23 cellular contexts compared by ENCODE assay signal in genomic region chr10:31583358-31583757, GRCh38.
DNase-seq lines count a peak whose midpoint lies in the region; ATAC-seq, FAIRE-seq and TF ChIP-seq lines count a peak whose summit lies in the region.
"Had no signal": no experiment of that assay in that cellular context is flagged by ENCODE, and none has a peak within 500 bp of the region (broad histone marks: within the 10 kb centered on the region; RNA-seq: fewer than 3 reads in every experiment).

No MANE protein-coding gene starts in this region.

- H3K9ac ChIP-seq in H1 (replicated peaks in 1 of 4; ENCODE audit: extremely low read depth in 1 of 4, low read depth in 3 of 4, low read length in 3 of 4), result no peak overlapping the region

- H4K20me1 ChIP-seq in H1 (replicated peaks in 1 of 2; ENCODE audit: control insufficient read depth in 1 of 2, insufficient read depth in 2 of 2, low read length in 2 of 2), result no peaks in the 10 kb centered on the region

- no peak overlapping the region for H3K56ac ChIP-seq in H1 (replicated peaks; ENCODE audit: insufficient read length, low read depth, low read length)

- no peak overlapping the region for H3K4me3 ChIP-seq in H1 (ENCODE audit: extremely low read depth in 1 of 4, insufficient read depth in 2 of 4, low read depth in 3 of 4, low read length in 4 of 4)
- H3K4me3 ChIP-seq in right cardiac atrium (ENCODE audit: low read length), result no peak overlapping the region
- H3K4me3 ChIP-seq in psoas muscle, result no peak overlapping the region
- H3K4me3 ChIP-seq: body of pancreas, HAP-1, MG63, Peyer's patch had no signal

- H3K14ac ChIP-seq in H1 (ENCODE audit: insufficient read length), result no peak overlapping the region

- TF ChIP-seq POLR2A in H1 (IDR thresholded peaks at IDR 0.05; ENCODE audit: control extremely low read depth in 1 of 2, low read depth in 2 of 2, low read length in 2 of 2), result no peak

- no peaks in the 10 kb centered on the region for H3K23me2 ChIP-seq in H1 (ENCODE audit: low read depth, low read length)

- no peak overlapping the region for H2AK5ac ChIP-seq in H1 (ENCODE audit: low read depth, low read length)

- H4K5ac ChIP-seq in H1 (ENCODE audit: insufficient read length, low read depth, low read length), result no peak overlapping the region

- 80% methylated on average over 8 of the region's 8 CpGs; no CpG with 5 or more reads in 1 of the 2 experiments for WGBS in H1 (ENCODE audit: extremely low coverage in 1 of 2, insufficient coverage in 1 of 2, insufficient read length in 1 of 2, insufficient replicate concordance in 2 of 2, low coverage in 1 of 2, low lambda C conversion rate in 2 of 2, missing lambda C conversion rate in 1 of 2), 2 experiments
- WGBS in right cardiac atrium, result 27% methylated on average over 8 of the region's 8 CpGs
- WGBS in psoas muscle, 3 donors, result 44 to 54% (median 50%) methylated on average over 8 of the region's 8 CpGs

- POLR2A ChIA-PET in H1 (lab: Charles Lee; ENCODE audit: partially characterized antibody), result interaction anchor here (0.5 to 1.4 kb wide), 3 partner anchors 18 to 693 kb away, joined by 3 to 7 read pairs (median 5); no protein-coding TSS in a partner anchor

- no peak overlapping the region for H3K4me2 ChIP-seq in H1 (ENCODE audit: insufficient read depth in 1 of 2, low read depth in 2 of 2, low read length in 2 of 2)

- CTCF ChIA-PET in H1 (lab: Charles Lee; ENCODE audit: partially characterized antibody), result interaction anchor here (1.0 to 1.6 kb wide), 3 partner anchors 12 to 16 kb away, joined by 3 to 5 read pairs (median 3); no protein-coding TSS in a partner anchor

- no peak for TF ChIP-seq EP300 in H1 (IDR thresholded peaks at IDR 0.05; ENCODE audit: borderline replicate concordance in 1 of 2, low read depth in 2 of 2, low read length in 2 of 2)

- H2BK15ac ChIP-seq in H1 (ENCODE audit: low read length), result no peak overlapping the region

- no peaks in the 10 kb centered on the region; a peak in 1 of 4 replicates for H3K9me3 ChIP-seq in H1 (ENCODE audit: insufficient read depth in 2 of 2, low read depth in 1 of 2, low read length in 1 of 2)
- no peaks in the 10 kb centered on the region for H3K9me3 ChIP-seq in right cardiac atrium (ENCODE audit: control insufficient read depth, low read length)
- no peaks in the 10 kb centered on the region for H3K9me3 ChIP-seq in psoas muscle
- H3K9me3 ChIP-seq: body of pancreas, HAP-1, MG63, Peyer's patch had no signal

- H3K4me1 ChIP-seq in H1 (replicated peaks in 1 of 4; ENCODE audit: control insufficient read depth in 3 of 4, insufficient read depth in 4 of 4, low read length in 3 of 4) (peaks cover 0 to 10% (median 2%) of the 10 kb centered on the region in 4 experiments; a peak in 2 of 7 replicates), right cardiac atrium (ENCODE audit: control insufficient read depth, insufficient read depth, low read length) (peaks cover 14% of the 10 kb centered on the region), psoas muscle (peaks cover 10% of the 10 kb centered on the region)
- H3K4me1 ChIP-seq: body of pancreas, foreskin keratinocyte, HAP-1 had no signal

- H2BK12ac ChIP-seq in H1 (ENCODE audit: low read depth, low read length), result no peak overlapping the region

- peak; percentile 45 for DNase-seq in Ammon's horn (ENCODE audit: low spot score)
- DNase-seq in H1 (ENCODE audit: low read depth in 1 of 2, low spot score in 2 of 2), result no peak
- DNase-seq in right cardiac atrium, result no peak
- DNase-seq in psoas muscle, result no peak
- no peak for DNase-seq in activated CD8-positive, alpha-beta memory T cell treated with anti-CD3 and anti-CD28 coated beads, Interleukin-2, amount 50 U/mL, for 4 hours
- no peak for DNase-seq in NCI-H2196 (lab: John Stamatoyannopoulos, UW; ENCODE audit: unreplicated experiment)
- DNase-seq in globus pallidus (ENCODE audit: low spot score), result no peak
- DNase-seq: activated CD4-positive, CD25-positive, alpha-beta regulatory T cell; activated naive CD8-positive, alpha-beta T cell treated with anti-CD3 and anti-CD28 coated beads, Interleukin-2, amount 10 ng/mL, durations not matched to agents 7 days and 5 days; body of pancreas; DMS153; foreskin keratinocyte; GDM1; NCI-H1694; NCI-H2227 treated with DMSO at 0.1 percent for 48 hours; Peyer's patch; stimulated activated CD4-positive, alpha-beta T cell treated with anti-CD3 and anti-CD28 coated beads, Interleukin-1b, Interleukin-23, amount 100 ng/mL, for 48 hours; stimulated activated naive CD8-positive, alpha-beta T cell treated with anti-CD3 and anti-CD28 coated beads, Interleukin-15, Interleukin-2, amounts not matched to agents 100 U/mL and 50 U/mL, for 24 hours; T-helper 9 cell had no signal

- H3K79me1 ChIP-seq in H1 (ENCODE audit: low read depth, low read length), result no peaks in the 10 kb centered on the region

- peak overlapping the region; percentile 13; the same call in 1 of the 2 replicates for H2AFZ ChIP-seq in H1 (ENCODE audit: low read length)

- no peak overlapping the region for H4K91ac ChIP-seq in H1 (replicated peaks; ENCODE audit: insufficient read length, low read length)

- no peak for TF ChIP-seq RAD21 in H1 (IDR thresholded peaks at IDR 0.05 in 1 of 2, conservative IDR thresholded peaks at IDR 0.05 in 1 of 2; ENCODE audit: low read depth in 2 of 2, low read length in 2 of 2)

- intact Hi-C loops in right cardiac atrium (cut with DNase I) (no loop called here), psoas muscle (cut with DNase I) (loop anchor here in 1 of 2 donors (10.0 kb wide), 1 partner anchor 49 kb away; no protein-coding TSS in a partner anchor)

- H3K23ac ChIP-seq in H1 (ENCODE audit: insufficient read length), result no peak overlapping the region

- FAIRE-seq in H1 (lab: Jason Lieb, UNC), result no peak
- FAIRE-seq: colon had no signal

- no peak overlapping the region for H2BK20ac ChIP-seq in H1 (ENCODE audit: low read length)

- no peak for TF ChIP-seq CTCF in H1 (IDR thresholded peaks at IDR 0.05; ENCODE audit: control extremely low read depth in 1 of 3, insufficient read depth in 1 of 3, low read depth in 1 of 3, low read length in 3 of 3)
- TF ChIP-seq CTCF in psoas muscle (IDR thresholded peaks at IDR 0.05), result no peak

- H2BK120ac ChIP-seq in H1 (replicated peaks; ENCODE audit: low read depth, low read length), result no peak overlapping the region

- H3K27me3 ChIP-seq in H1 (replicated peaks in 1 of 4; ENCODE audit: control insufficient read depth in 3 of 4, extremely low read depth in 1 of 4, insufficient read depth in 3 of 4, low read length in 3 of 4) (no peaks in the 10 kb centered on the region), right cardiac atrium (ENCODE audit: control insufficient read depth, insufficient read depth) (no peaks in the 10 kb centered on the region), psoas muscle (ENCODE audit: insufficient read depth in 3 of 3, low read length in 2 of 3) (peaks cover 0 to 2% (median 0%) of the 10 kb centered on the region in 3 donors)
- H3K27me3 ChIP-seq: body of pancreas, foreskin keratinocyte, MG63, Peyer's patch had no signal

- no peaks in the 10 kb centered on the region for H3K79me2 ChIP-seq in H1 (ENCODE audit: control insufficient read depth in 1 of 2, insufficient read depth in 2 of 2, low read length in 2 of 2)

- H3K18ac ChIP-seq in H1 (ENCODE audit: extremely low read depth, low read length), result no peak overlapping the region

- H3K27ac ChIP-seq in H1 (ENCODE audit: low read depth, low read length) (no peak overlapping the region), right cardiac atrium (ENCODE audit: low read length) (no peak overlapping the region), psoas muscle (peak overlapping the region; percentile 23)
- H3K27ac ChIP-seq: body of pancreas, foreskin keratinocyte had no signal

- no peak overlapping the region for H4K8ac ChIP-seq in H1 (ENCODE audit: extremely low read depth, insufficient read depth, low read length)

- no peak overlapping the region for H3K4ac ChIP-seq in H1 (replicated peaks; ENCODE audit: insufficient read length, low read depth, low read length)

- H2BK5ac ChIP-seq in H1 (ENCODE audit: low read depth, low read length), result no peak overlapping the region

- ATAC-seq in right cardiac atrium, result peak; percentile 10 to 36
- ATAC-seq in psoas muscle, result no peak
- ATAC-seq in HG03135 (IDR thresholded peaks at IDR 0.05; ENCODE audit: unreplicated experiment), result no peak
- ATAC-seq: body of pancreas; stimulated activated naive CD8-positive, alpha-beta T cell treated with anti-CD3 and anti-CD28 coated beads, Interleukin-15, Interleukin-2, amounts not matched to agents 100 U/mL and 50 U/mL, for 24 hours had no signal

- no peaks in the 10 kb centered on the region for H3K36me3 ChIP-seq in H1 (ENCODE audit: control insufficient read depth in 2 of 4, insufficient read depth in 4 of 4, low read length in 3 of 4)
- no peaks in the 10 kb centered on the region for H3K36me3 ChIP-seq in psoas muscle (ENCODE audit: insufficient read depth in 1 of 2, low read depth in 1 of 2)
- H3K36me3 ChIP-seq: HAP-1, MG63, Peyer's patch had no signal

TF ChIP-seq in H1, 55 proteins besides CTCF, POLR2A, EP300 and RAD21:
- TF ChIP-seq CBX8 (IDR thresholded peaks at IDR 0.05; ENCODE audit: borderline replicate concordance, low read depth, low read length), result no peak
- no peak for TF ChIP-seq ZNF274 (IDR thresholded peaks at IDR 0.05; ENCODE audit: borderline replicate concordance, extremely low read depth, low read length)
- no peak for TF ChIP-seq GTF2F1 (IDR thresholded peaks at IDR 0.05; ENCODE audit: borderline replicate concordance, low read depth, low read length)
- no peak for TF ChIP-seq CTBP2 (IDR thresholded peaks at IDR 0.05; ENCODE audit: borderline replicate concordance, insufficient read depth, insufficient read length, low read length)
- no peak for TF ChIP-seq TAF1 (IDR thresholded peaks at IDR 0.05; ENCODE audit: low read depth, low read length)
- TF ChIP-seq USF2 (IDR thresholded peaks at IDR 0.05; ENCODE audit: low read length), result no peak
- no peak for TF ChIP-seq GABPA (IDR thresholded peaks at IDR 0.05; ENCODE audit: borderline replicate concordance, insufficient read depth, low read length)
- TF ChIP-seq JUND (IDR thresholded peaks at IDR 0.05; ENCODE audit: low read length), result no peak
- TF ChIP-seq BCL11A (IDR thresholded peaks at IDR 0.05; ENCODE audit: low read depth in 2 of 2, low read length in 2 of 2), result no peak
- TF ChIP-seq FOSL1 (IDR thresholded peaks at IDR 0.05; ENCODE audit: insufficient read depth, low read depth, low read length), result no peak
- no peak for TF ChIP-seq KDM4A (IDR thresholded peaks at IDR 0.05; ENCODE audit: low read depth, low read length, severe bottlenecking)
- TF ChIP-seq SUZ12 (IDR thresholded peaks at IDR 0.05; ENCODE audit: low read length), result no peak
TF ChIP-seq in H1: peak in this region for 0.

Comparison
In these comparisons a context has a peak if more than half of its experiments do, and no peak if none do; other contexts are left out.
1. ATAC-seq: peak in right cardiac atrium (2 of 2); none in psoas muscle (0 of 4) and HG03135 (single experiment).